Comparison of ENCODE assay signal across 1 cellular context in genomic region chr13:54029226-54029625, GRCh38.
TF ChIP-seq lines count a peak whose summit lies in the region.

No MANE protein-coding gene starts in this region.

TF ChIP-seq in GM23338, 12 proteins besides CTCF, POLR2A, EP300 and RAD21 (continued from another document):
- TF ChIP-seq EZH2 (IDR thresholded peaks at IDR 0.05; ENCODE audit: low read depth, unreplicated experiment) (no peak), STAT1 (IDR thresholded peaks at IDR 0.05; ENCODE audit: unreplicated experiment) (no peak), REST (IDR thresholded peaks at IDR 0.05; ENCODE audit: unreplicated experiment) (no peak), CREB1 (CRISPR knock-in tag; IDR thresholded peaks at IDR 0.05; ENCODE audit: low read depth) (no peak)
